13 cellular contexts compared by ENCODE assay signal in the genomic region with DNA sequence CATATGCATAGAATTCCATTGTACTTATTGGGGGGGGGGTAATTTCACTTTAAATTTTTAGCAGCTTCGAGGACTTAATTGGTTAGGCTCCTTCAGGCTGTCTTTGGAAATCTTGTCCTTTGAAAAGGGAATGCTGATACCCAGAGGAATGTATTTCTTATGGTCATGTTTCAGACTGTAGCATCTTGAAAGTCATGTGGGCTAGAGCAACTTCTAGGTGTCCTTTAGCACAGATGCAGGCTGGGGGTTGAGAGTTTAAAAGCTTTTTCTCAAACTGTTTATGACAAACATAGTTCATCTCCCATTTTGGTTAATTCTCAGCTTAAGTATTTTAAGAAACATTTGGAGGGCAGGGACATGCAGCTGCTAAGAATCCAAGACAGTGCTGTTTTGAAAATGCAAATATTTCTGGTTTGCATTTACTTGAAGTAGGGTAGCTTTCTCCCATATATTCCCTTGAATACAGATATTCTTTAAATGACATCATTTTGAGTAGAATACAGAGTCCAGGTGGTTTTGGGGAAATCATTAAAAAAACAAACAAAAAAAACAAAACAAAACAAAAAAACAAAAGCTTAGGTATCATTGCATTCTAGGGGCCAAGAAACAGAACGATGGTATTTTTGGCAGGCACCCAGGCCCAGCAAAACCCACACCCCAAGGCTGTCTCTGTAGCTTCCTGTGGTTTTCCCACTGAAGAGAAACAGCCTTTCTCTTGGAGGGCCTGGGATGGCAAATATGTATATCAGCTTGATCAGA.
DNase-seq lines count a peak whose midpoint lies in the region; ATAC-seq, FAIRE-seq and TF ChIP-seq lines count a peak whose summit lies in the region.
"Had no signal": no experiment of that assay in that cellular context is flagged by ENCODE, and none has a peak within 500 bp of the region (broad histone marks: within the 10 kb centered on the region; RNA-seq: fewer than 3 reads in every experiment).

No MANE protein-coding gene starts in this region.

- H3K9ac ChIP-seq in SK-N-MC (ENCODE audit: insufficient read length), result no peak overlapping the region

- FAIRE-seq in H54 (lab: Jason Lieb, UNC), result peak; percentile 36

- H3K36me3 ChIP-seq in SK-N-MC (ENCODE audit: insufficient read depth, low read length) (no peaks in the 10 kb centered on the region), transverse colon (no peaks in the 10 kb centered on the region)
- no peaks in the 10 kb centered on the region for H3K36me3 ChIP-seq in effector memory CD4-positive, alpha-beta T cell (ENCODE audit: control insufficient read depth, insufficient read depth, low read length)

- 33 to 46% methylated on average over 2 of the region's 2 CpGs for whole genome bisulfite sequencing in transverse colon (ENCODE audit: low coverage in 1 of 2), 2 donors

- DNase-seq in H54 (ENCODE audit: insufficient read length, low spot score) (peak; percentile 21), SK-N-MC (ENCODE audit: low read depth, low spot score) (peak; percentile 61), fibroblast of gingiva (ENCODE audit: low read depth) (peak; percentile 53), transverse colon (no peak), COLO668 (lab: John Stamatoyannopoulos, UW; ENCODE audit: unreplicated experiment) (no peak)
- DNase-seq in effector memory CD4-positive, alpha-beta T cell, result no peak
- DNase-seq: body of pancreas, GDM1, glutamatergic neuron, GOT3, NCI-H1417 treated with DMSO at 0.1 percent for 48 hours had no signal

- TF ChIP-seq POLR2A in H54 (IDR thresholded peaks at IDR 0.05; ENCODE audit: low read depth, low read length) (no peak), transverse colon (IDR thresholded peaks at IDR 0.05) (no peak)

- no peak for ATAC-seq in HG03280 (IDR thresholded peaks at IDR 0.05; ENCODE audit: unreplicated experiment)
- ATAC-seq: body of pancreas had no signal

- intact Hi-C loops in transverse colon (cut with DNase I; ENCODE audit: low total_unique reads), result no loop called here

- in situ Hi-C loops in transverse colon (cut with MboI; ENCODE audit: low pct_ligation_motif_present in 1 of 4, low pct_unique_long_range_greater_than_20kb in 1 of 4, low sequenced_read_pairs in 3 of 4), result loop anchor here in 2 of 4 donors (25.0 kb wide), 2 partner anchors 120 to 420 kb away; no protein-coding TSS in a partner anchor

- no peak for TF ChIP-seq EP300 in transverse colon (IDR thresholded peaks at IDR 0.05; ENCODE audit: low read depth)

- no peaks in the 10 kb centered on the region for H3K27me3 ChIP-seq in transverse colon
- H3K27me3 ChIP-seq in effector memory CD4-positive, alpha-beta T cell (replicated peaks; ENCODE audit: control insufficient read depth, insufficient read depth, low read length, poor library complexity, severe bottlenecking), result no peaks in the 10 kb centered on the region
- H3K27me3 ChIP-seq: body of pancreas had no signal

- H3K9me3 ChIP-seq in SK-N-MC (ENCODE audit: low read depth, low read length), result no peaks in the 10 kb centered on the region
- H3K9me3 ChIP-seq in transverse colon, result no peaks in the 10 kb centered on the region
- H3K9me3 ChIP-seq in effector memory CD4-positive, alpha-beta T cell (ENCODE audit: control insufficient read depth, low read length), result no peaks in the 10 kb centered on the region
- H3K9me3 ChIP-seq: body of pancreas had no signal

- H3K4me3 ChIP-seq in SK-N-MC (peak overlapping the region; percentile 33; the same call in 1 of the 2 replicates), transverse colon (no peak overlapping the region)
- no peak overlapping the region for H3K4me3 ChIP-seq in effector memory CD4-positive, alpha-beta T cell (ENCODE audit: insufficient read depth, low read depth, low read length, poor library complexity, severe bottlenecking)
- H3K4me3 ChIP-seq: body of pancreas, lung had no signal

- TF ChIP-seq CTCF in transverse colon (IDR thresholded peaks at IDR 0.05), result no peak

- peaks cover 14 to 44% (median 14%) of the 10 kb centered on the region in 4 donors for H3K4me1 ChIP-seq in transverse colon
- no peaks in the 10 kb centered on the region for H3K4me1 ChIP-seq in effector memory CD4-positive, alpha-beta T cell (ENCODE audit: control insufficient read depth, insufficient read depth, low read length, poor library complexity, severe bottlenecking)

- no peak overlapping the region for H3K27ac ChIP-seq in SK-N-MC
- peak overlapping the region; percentile 44 to 79 (median 58) for H3K27ac ChIP-seq in transverse colon
- no peak overlapping the region for H3K27ac ChIP-seq in effector memory CD4-positive, alpha-beta T cell (ENCODE audit: insufficient read depth, low read length, poor library complexity, severe bottlenecking)
- H3K27ac ChIP-seq: body of pancreas had no signal

Comparison
In these comparisons a context has a peak if more than half of its experiments do, and no peak if none do; other contexts are left out.
1. DNase-seq: peak in H54 (single experiment), SK-N-MC (single experiment) and fibroblast of gingiva (single experiment); none in transverse colon (single experiment), effector memory CD4-positive, alpha-beta T cell (0 of 3) and COLO668 (single experiment).
2. H3K27ac ChIP-seq: peak in transverse colon (4 of 4); none in SK-N-MC (single experiment) and effector memory CD4-positive, alpha-beta T cell (single experiment).